In genomic region chr7:149296368-149296767, GRCh38 we compare ENCODE assay signal across 16 cellular contexts. TPM values are rescaled to one million over a fixed set of nuclear protein-coding genes. Genes with fewer than 3 reads are reported as not detected.
DNase-seq lines count a peak whose midpoint lies in the region; ATAC-seq and TF ChIP-seq lines count a peak whose summit lies in the region.
"Had no signal": no experiment of that assay in that cellular context is flagged by ENCODE, and none has a peak within 500 bp of the region (broad histone marks: within the 10 kb centered on the region; RNA-seq: fewer than 3 reads in every experiment).

No MANE protein-coding gene starts in this region.

- intact Hi-C loops in activated CD4-positive, alpha-beta memory T cell treated with anti-CD3 and anti-CD28 coated beads for 36 hours (cut with micrococcal nuclease): no loop called here
- intact Hi-C loops in activated T-helper 2 cell treated with anti-CD3 and anti-CD28 coated beads, Interferon-gamma antibody, Interleukin-2, Interleukin-4, amounts not matched to agents 10 μg/mL and 5 μg/mL and 100 μg/mL, durations not matched to agents 14 hours and 24 hours and 36 hours (cut with micrococcal nuclease): no loop called here

- no peak overlapping the region for H3K4me3 Mint-ChIP-seq in activated CD4-positive, alpha-beta memory T cell treated with anti-CD3 and anti-CD28 coated beads for 36 hours
- H3K4me3 Mint-ChIP-seq in activated CD4-positive, alpha-beta memory T cell treated with anti-CD3 and anti-CD28 coated beads, Interleukin-2, amount 10 ng/mL, durations not matched to agents 7 days and 5 days: no peak overlapping the region
- no peak overlapping the region for H3K4me3 Mint-ChIP-seq in activated naive CD8-positive, alpha-beta T cell treated with anti-CD3 and anti-CD28 coated beads, Interleukin-2, amount 50 U/mL, for 24 hours
- no peak overlapping the region for H3K4me3 Mint-ChIP-seq in activated naive CD8-positive, alpha-beta T cell treated with anti-CD3 and anti-CD28 coated beads for 36 hours
- H3K4me3 Mint-ChIP-seq in activated T-helper 2 cell treated with anti-CD3 and anti-CD28 coated beads, Interferon-gamma antibody, Interleukin-2, Interleukin-4, amounts not matched to agents 10 μg/mL and 5 μg/mL and 100 μg/mL, durations not matched to agents 14 hours and 24 hours and 36 hours (ENCODE audit: low read depth): no peak overlapping the region
- no peak overlapping the region for H3K4me3 Mint-ChIP-seq in osteocyte (ENCODE audit: unreplicated experiment)
- H3K4me3 Mint-ChIP-seq: CD14-positive monocyte; CD4-positive, alpha-beta memory T cell; H9 had no signal

- ATAC-seq in activated naive CD8-positive, alpha-beta T cell treated with anti-CD3 and anti-CD28 coated beads, Interleukin-2, amount 50 U/mL, for 24 hours: no peak
- no peak for ATAC-seq in GM18520 (IDR thresholded peaks at IDR 0.05; ENCODE audit: unreplicated experiment)
- ATAC-seq in HG02884 (IDR thresholded peaks at IDR 0.05; ENCODE audit: unreplicated experiment): no peak

- CTCF ChIA-PET in activated CD4-positive, alpha-beta memory T cell treated with anti-CD3 and anti-CD28 coated beads for 36 hours (lab: Charles Lee): interaction anchor here (0.7 to 1.3 kb wide), 2 partner anchors 11 to 14 kb away, joined by 3 to 4 read pairs; no protein-coding TSS in a partner anchor
- CTCF ChIA-PET in activated CD4-positive, alpha-beta memory T cell treated with anti-CD3 and anti-CD28 coated beads, Interleukin-2, amount 10 ng/mL, durations not matched to agents 7 days and 5 days (lab: Charles Lee): no interaction called here

- no peaks in the 10 kb centered on the region for H3K27me3 Mint-ChIP-seq in activated CD4-positive, alpha-beta memory T cell treated with anti-CD3 and anti-CD28 coated beads for 36 hours
- no peaks in the 10 kb centered on the region for H3K27me3 Mint-ChIP-seq in activated CD4-positive, alpha-beta memory T cell treated with anti-CD3 and anti-CD28 coated beads, Interleukin-2, amount 10 ng/mL, durations not matched to agents 7 days and 5 days
- no peaks in the 10 kb centered on the region for H3K27me3 Mint-ChIP-seq in activated naive CD8-positive, alpha-beta T cell treated with anti-CD3 and anti-CD28 coated beads, Interleukin-2, amount 50 U/mL, for 24 hours
- no peaks in the 10 kb centered on the region for H3K27me3 Mint-ChIP-seq in activated naive CD8-positive, alpha-beta T cell treated with anti-CD3 and anti-CD28 coated beads for 36 hours
- H3K27me3 Mint-ChIP-seq in activated T-helper 2 cell treated with anti-CD3 and anti-CD28 coated beads, Interferon-gamma antibody, Interleukin-2, Interleukin-4, amounts not matched to agents 10 μg/mL and 5 μg/mL and 100 μg/mL, durations not matched to agents 14 hours and 24 hours and 36 hours (ENCODE audit: low read depth): no peaks in the 10 kb centered on the region
- no peaks in the 10 kb centered on the region for H3K27me3 Mint-ChIP-seq in osteocyte (ENCODE audit: unreplicated experiment)
- H3K27me3 Mint-ChIP-seq: CD4-positive, alpha-beta memory T cell had no signal

- peaks cover 16% of the 10 kb centered on the region for H3K4me1 Mint-ChIP-seq in activated CD4-positive, alpha-beta memory T cell treated with anti-CD3 and anti-CD28 coated beads for 36 hours (ENCODE audit: low read depth)
- H3K4me1 Mint-ChIP-seq in activated CD4-positive, alpha-beta memory T cell treated with anti-CD3 and anti-CD28 coated beads, Interleukin-2, amount 10 ng/mL, durations not matched to agents 7 days and 5 days: peaks cover under 1% of the 10 kb centered on the region
- peaks cover 16% of the 10 kb centered on the region for H3K4me1 Mint-ChIP-seq in activated naive CD8-positive, alpha-beta T cell treated with anti-CD3 and anti-CD28 coated beads, Interleukin-2, amount 50 U/mL, for 24 hours
- peaks cover 6% of the 10 kb centered on the region for H3K4me1 Mint-ChIP-seq in activated naive CD8-positive, alpha-beta T cell treated with anti-CD3 and anti-CD28 coated beads for 36 hours
- H3K4me1 Mint-ChIP-seq in activated T-helper 2 cell treated with anti-CD3 and anti-CD28 coated beads, Interferon-gamma antibody, Interleukin-2, Interleukin-4, amounts not matched to agents 10 μg/mL and 5 μg/mL and 100 μg/mL, durations not matched to agents 14 hours and 24 hours and 36 hours (ENCODE audit: low read depth): peaks cover 5% of the 10 kb centered on the region
- H3K4me1 Mint-ChIP-seq in osteocyte (ENCODE audit: unreplicated experiment): peaks cover 8% of the 10 kb centered on the region
- H3K4me1 Mint-ChIP-seq: CD14-positive monocyte had no signal

- POLR2A ChIA-PET in activated CD4-positive, alpha-beta memory T cell treated with anti-CD3 and anti-CD28 coated beads for 36 hours (lab: Charles Lee): no interaction called here
- POLR2A ChIA-PET in activated CD4-positive, alpha-beta memory T cell treated with anti-CD3 and anti-CD28 coated beads, Interleukin-2, amount 10 ng/mL, durations not matched to agents 7 days and 5 days (lab: Charles Lee): no interaction called here

- no peak for TF ChIP-seq CTCF in osteocyte (IDR thresholded peaks at IDR 0.05)

- peak overlapping the region; percentile 92 for H3K27ac Mint-ChIP-seq in activated CD4-positive, alpha-beta memory T cell treated with anti-CD3 and anti-CD28 coated beads for 36 hours
- no peak overlapping the region for H3K27ac Mint-ChIP-seq in activated CD4-positive, alpha-beta memory T cell treated with anti-CD3 and anti-CD28 coated beads, Interleukin-2, amount 10 ng/mL, durations not matched to agents 7 days and 5 days
- peak overlapping the region; percentile 93 for H3K27ac Mint-ChIP-seq in activated naive CD8-positive, alpha-beta T cell treated with anti-CD3 and anti-CD28 coated beads, Interleukin-2, amount 50 U/mL, for 24 hours
- H3K27ac Mint-ChIP-seq in activated naive CD8-positive, alpha-beta T cell treated with anti-CD3 and anti-CD28 coated beads for 36 hours: no peak overlapping the region
- peak overlapping the region; percentile 89 for H3K27ac Mint-ChIP-seq in activated T-helper 2 cell treated with anti-CD3 and anti-CD28 coated beads, Interferon-gamma antibody, Interleukin-2, Interleukin-4, amounts not matched to agents 10 μg/mL and 5 μg/mL and 100 μg/mL, durations not matched to agents 14 hours and 24 hours and 36 hours
- no peak overlapping the region for H3K27ac Mint-ChIP-seq in osteocyte (ENCODE audit: unreplicated experiment)

- DNase-seq in activated CD4-positive, alpha-beta memory T cell treated with anti-CD3 and anti-CD28 coated beads for 36 hours: no peak
- DNase-seq in activated CD4-positive, alpha-beta memory T cell treated with anti-CD3 and anti-CD28 coated beads, Interleukin-2, amount 10 ng/mL, durations not matched to agents 7 days and 5 days: no peak
- no peak for DNase-seq in activated naive CD8-positive, alpha-beta T cell treated with anti-CD3 and anti-CD28 coated beads, Interleukin-2, amount 50 U/mL, for 24 hours
- DNase-seq in activated naive CD8-positive, alpha-beta T cell treated with anti-CD3 and anti-CD28 coated beads for 36 hours: no peak
- DNase-seq in activated T-helper 2 cell treated with anti-CD3 and anti-CD28 coated beads, Interferon-gamma antibody, Interleukin-2, Interleukin-4, amounts not matched to agents 10 μg/mL and 5 μg/mL and 100 μg/mL, durations not matched to agents 14 hours and 24 hours and 36 hours (ENCODE audit: low spot score): no peak
- peak; percentile 59 for DNase-seq in osteocyte (ENCODE audit: extremely low spot score, unreplicated experiment)
- DNase-seq: 8988T; CD4-positive, alpha-beta memory T cell; DMS153; DMS79; GDM1; GOT3 had no signal

- peaks cover 6% of the 10 kb centered on the region for H3K9me3 Mint-ChIP-seq in activated CD4-positive, alpha-beta memory T cell treated with anti-CD3 and anti-CD28 coated beads for 36 hours
- no peaks in the 10 kb centered on the region for H3K9me3 Mint-ChIP-seq in activated CD4-positive, alpha-beta memory T cell treated with anti-CD3 and anti-CD28 coated beads, Interleukin-2, amount 10 ng/mL, durations not matched to agents 7 days and 5 days
- no peaks in the 10 kb centered on the region for H3K9me3 Mint-ChIP-seq in activated naive CD8-positive, alpha-beta T cell treated with anti-CD3 and anti-CD28 coated beads, Interleukin-2, amount 50 U/mL, for 24 hours
- no peaks in the 10 kb centered on the region for H3K9me3 Mint-ChIP-seq in activated naive CD8-positive, alpha-beta T cell treated with anti-CD3 and anti-CD28 coated beads for 36 hours
- H3K9me3 Mint-ChIP-seq in activated T-helper 2 cell treated with anti-CD3 and anti-CD28 coated beads, Interferon-gamma antibody, Interleukin-2, Interleukin-4, amounts not matched to agents 10 μg/mL and 5 μg/mL and 100 μg/mL, durations not matched to agents 14 hours and 24 hours and 36 hours: no peaks in the 10 kb centered on the region
- no peaks in the 10 kb centered on the region for H3K9me3 Mint-ChIP-seq in osteocyte (ENCODE audit: unreplicated experiment)

- H3K36me3 Mint-ChIP-seq in activated CD4-positive, alpha-beta memory T cell treated with anti-CD3 and anti-CD28 coated beads for 36 hours: no peaks in the 10 kb centered on the region
- peaks cover 3% of the 10 kb centered on the region for H3K36me3 Mint-ChIP-seq in activated CD4-positive, alpha-beta memory T cell treated with anti-CD3 and anti-CD28 coated beads, Interleukin-2, amount 10 ng/mL, durations not matched to agents 7 days and 5 days (ENCODE audit: low read depth)
- H3K36me3 Mint-ChIP-seq in activated naive CD8-positive, alpha-beta T cell treated with anti-CD3 and anti-CD28 coated beads, Interleukin-2, amount 50 U/mL, for 24 hours (ENCODE audit: low read depth): peaks cover 3% of the 10 kb centered on the region
- peaks cover 1% of the 10 kb centered on the region for H3K36me3 Mint-ChIP-seq in activated naive CD8-positive, alpha-beta T cell treated with anti-CD3 and anti-CD28 coated beads for 36 hours
- no peaks in the 10 kb centered on the region for H3K36me3 Mint-ChIP-seq in activated T-helper 2 cell treated with anti-CD3 and anti-CD28 coated beads, Interferon-gamma antibody, Interleukin-2, Interleukin-4, amounts not matched to agents 10 μg/mL and 5 μg/mL and 100 μg/mL, durations not matched to agents 14 hours and 24 hours and 36 hours (ENCODE audit: low read depth)
- H3K36me3 Mint-ChIP-seq in osteocyte (ENCODE audit: unreplicated experiment): peaks cover 13% of the 10 kb centered on the region
- H3K36me3 Mint-ChIP-seq: CD14-positive monocyte had no signal

RNA-seq across cellular contexts. Expression of gene ZNF783, which starts 34.4 kb away (rescaled TPM):
- 10 to 100 TPM; 15.5 to 17.1 TPM for total RNA-seq in activated CD4-positive, alpha-beta memory T cell treated with anti-CD3 and anti-CD28 coated beads for 36 hours
- total RNA-seq in activated CD4-positive, alpha-beta memory T cell treated with anti-CD3 and anti-CD28 coated beads, Interleukin-2, amount 10 ng/mL, durations not matched to agents 7 days and 5 days: 10 to 100 TPM; 14.4 to 15.8 TPM
- total RNA-seq in activated naive CD8-positive, alpha-beta T cell treated with anti-CD3 and anti-CD28 coated beads for 36 hours: 10 to 100 TPM; 14.4 to 16.2 TPM
- total RNA-seq in activated T-helper 2 cell treated with anti-CD3 and anti-CD28 coated beads, Interferon-gamma antibody, Interleukin-2, Interleukin-4, amounts not matched to agents 10 μg/mL and 5 μg/mL and 100 μg/mL, durations not matched to agents 14 hours and 24 hours and 36 hours: 25.0 and 26.8 TPM in 2 replicates
- total RNA-seq in osteocyte: 25.4 and 26.0 TPM in 2 replicates

RNA-seq across cellular contexts. Expression of gene ZNF212, which starts 56.9 kb away (rescaled TPM):
- total RNA-seq in activated CD4-positive, alpha-beta memory T cell treated with anti-CD3 and anti-CD28 coated beads for 36 hours: 10 to 100 TPM; 21.5 to 21.9 TPM
- 10 to 100 TPM; 13.5 to 14.5 TPM for total RNA-seq in activated CD4-positive, alpha-beta memory T cell treated with anti-CD3 and anti-CD28 coated beads, Interleukin-2, amount 10 ng/mL, durations not matched to agents 7 days and 5 days
- 10 to 100 TPM; 12.5 to 14.6 TPM for total RNA-seq in activated naive CD8-positive, alpha-beta T cell treated with anti-CD3 and anti-CD28 coated beads for 36 hours
- 18.4 and 20.1 TPM in 2 replicates for total RNA-seq in activated T-helper 2 cell treated with anti-CD3 and anti-CD28 coated beads, Interferon-gamma antibody, Interleukin-2, Interleukin-4, amounts not matched to agents 10 μg/mL and 5 μg/mL and 100 μg/mL, durations not matched to agents 14 hours and 24 hours and 36 hours
- total RNA-seq in osteocyte: 11.9 and 13.0 TPM in 2 replicates

Comparison
In these comparisons a context has a peak if more than half of its experiments do, and no peak if none do; other contexts are left out.
1. H3K27ac Mint-ChIP-seq: peak in activated CD4-positive, alpha-beta memory T cell treated with anti-CD3 and anti-CD28 coated beads for 36 hours (single experiment), activated naive CD8-positive, alpha-beta T cell treated with anti-CD3 and anti-CD28 coated beads, Interleukin-2, amount 50 U/mL, for 24 hours (single experiment) and activated T-helper 2 cell treated with anti-CD3 and anti-CD28 coated beads, Interferon-gamma antibody, Interleukin-2, Interleukin-4, amounts not matched to agents 10 μg/mL and 5 μg/mL and 100 μg/mL, durations not matched to agents 14 hours and 24 hours and 36 hours (single experiment); none in activated CD4-positive, alpha-beta memory T cell treated with anti-CD3 and anti-CD28 coated beads, Interleukin-2, amount 10 ng/mL, durations not matched to agents 7 days and 5 days (single experiment), activated naive CD8-positive, alpha-beta T cell treated with anti-CD3 and anti-CD28 coated beads for 36 hours (single experiment) and osteocyte (single experiment).